8 cellular contexts compared by ENCODE assay signal in genomic region chr13:31797154-31797775, GRCh38. TPM values are rescaled to one million over a fixed set of nuclear protein-coding genes. Genes with fewer than 3 reads are reported as not detected.
A peak's percentile ranks its signal among the peaks of the same experiment; 100 is the strongest.
DNase-seq lines count a peak whose midpoint lies in the region; ATAC-seq and TF ChIP-seq lines count a peak whose summit lies in the region.

No MANE protein-coding gene starts in this region.

- in situ Hi-C loops in ACHN (cut with HindIII; ENCODE audit: low pct_ligation_motif_present, low pct_unique_long_range_greater_than_20kb, low sequenced_read_pairs): no loop called here

- H3K27me3 ChIP-seq in adipocyte (replicated peaks; ENCODE audit: control insufficient read depth, insufficient read depth, low read length): no peaks in the 10 kb centered on the region

- H3K4me3 Mint-ChIP-seq in HFFc6: no peak overlapping the region

- H3K27ac Mint-ChIP-seq in HFFc6: no peak overlapping the region

- H3K4me3 ChIP-seq in adipocyte (ENCODE audit: low read length): no peak overlapping the region

- no peaks in the 10 kb centered on the region for H3K9me3 Mint-ChIP-seq in HFFc6

- H3K9me3 ChIP-seq in adipocyte (ENCODE audit: control insufficient read depth, low read length): no peaks in the 10 kb centered on the region

- ATAC-seq in HG03571 (IDR thresholded peaks at IDR 0.05; ENCODE audit: unreplicated experiment): no peak

- H3K9ac ChIP-seq in adipocyte (ENCODE audit: low read length): peak overlapping the region; percentile 6

- H3K36me3 ChIP-seq in adipocyte (ENCODE audit: control insufficient read depth, insufficient read depth, low read length, severe bottlenecking): no peaks in the 10 kb centered on the region

- H3K36me3 Mint-ChIP-seq in HFFc6 (ENCODE audit: low read depth): no peaks in the 10 kb centered on the region

- H3K4me1 ChIP-seq in adipocyte (ENCODE audit: control insufficient read depth, insufficient read depth, low read length): peaks cover 22% of the 10 kb centered on the region

- no peaks in the 10 kb centered on the region; the same call in 1 of the 2 replicates for H3K27me3 Mint-ChIP-seq in HFFc6 (ENCODE audit: insufficient read depth)

- DNase-seq in ACHN: peak; percentile 33
- DNase-seq in HFFc6: peak; percentile 49
- peak; percentile 81 for DNase-seq in adipocyte (ENCODE audit: low read depth)
- DNase-seq in kidney glomerular epithelial cell (lab: John Stamatoyannopoulos, UW): peak; percentile 58
- DNase-seq in activated effector memory CD4-positive, alpha-beta T cell treated with Interleukin-2 at 50 U/mL for 16 hours: no peak
- no peak for DNase-seq in NCI-H2107 treated with DMSO at 0.1 percent for 48 hours (lab: John Stamatoyannopoulos, UW; ENCODE audit: unreplicated experiment)
- no peak for DNase-seq in T-helper 1 cell

- H3K4me1 Mint-ChIP-seq in HFFc6 (ENCODE audit: low read depth): peaks cover 27% of the 10 kb centered on the region

- peak; percentile 80 for TF ChIP-seq CTCF in HFFc6 (IDR thresholded peaks at IDR 0.05)

RNA-seq across cellular contexts. Expression of gene RXFP2, which starts 57.9 kb away (rescaled TPM):
- total RNA-seq in HFFc6 (2021; fragmentation: NEBNext Ultra II Directional; extraction: Animal tissue kit (Norgen Biotek cat#: 25700)): not detected

Comparison
In these comparisons a context has a peak if more than half of its experiments do, and no peak if none do; other contexts are left out.
1. DNase-seq: peak in ACHN (single experiment), HFFc6 (single experiment), adipocyte (single experiment) and kidney glomerular epithelial cell (single experiment); none in activated effector memory CD4-positive, alpha-beta T cell treated with Interleukin-2 at 50 U/mL for 16 hours (single experiment), NCI-H2107 treated with DMSO at 0.1 percent for 48 hours (single experiment) and T-helper 1 cell (0 of 5).